In the genomic region with DNA sequence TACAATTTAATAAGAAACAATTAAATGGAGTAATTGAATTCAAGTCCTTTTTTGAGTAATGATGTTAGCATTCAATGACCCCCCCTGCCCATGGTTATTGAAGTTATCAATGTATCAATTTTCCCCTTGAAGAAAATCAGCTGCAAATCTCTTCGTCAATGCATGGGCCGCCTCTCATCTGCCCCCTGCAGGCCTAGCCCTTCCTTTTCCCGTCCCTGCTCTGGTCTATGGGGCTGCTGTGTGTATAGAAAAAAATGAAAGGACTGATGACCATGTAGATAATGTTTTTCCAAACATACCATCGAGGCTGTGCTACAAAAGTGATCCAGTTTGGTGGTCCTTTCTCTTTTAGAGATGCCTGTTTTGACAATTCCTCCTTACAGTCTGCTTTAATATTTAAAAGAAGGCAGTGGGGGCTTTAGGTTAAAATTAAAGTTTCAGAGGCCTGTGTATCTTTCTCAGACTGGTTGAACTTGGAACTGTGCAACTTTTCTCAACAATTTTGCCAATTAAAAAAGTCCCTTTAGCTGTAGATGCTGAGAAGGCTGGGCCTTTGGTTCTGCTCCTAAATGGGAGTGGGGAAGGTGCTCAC, we compare ENCODE assay signal across 8 cellular contexts.
A peak's percentile ranks its signal among the peaks of the same experiment; 100 is the strongest.
DNase-seq lines count a peak whose midpoint lies in the region; ATAC-seq and TF ChIP-seq lines count a peak whose summit lies in the region.

No MANE protein-coding gene starts in this region.

- intact Hi-C loops in natural killer cell (cut with micrococcal nuclease), result no loop called here

- no peaks in the 10 kb centered on the region for H3K9me3 Mint-ChIP-seq in natural killer cell

- DNase-seq in NCI-H82 (lab: John Stamatoyannopoulos, UW) (peak; percentile 66), astrocyte of the hippocampus (ENCODE audit: low read depth, low spot score) (peak; percentile 46), natural killer cell (no peak), inferior parietal cortex (ENCODE audit: extremely low spot score) (no peak), SW480 (ENCODE audit: low spot score) (no peak)

- no peaks in the 10 kb centered on the region for H3K36me3 Mint-ChIP-seq in natural killer cell

- no peak overlapping the region for H3K27ac Mint-ChIP-seq in natural killer cell

- no peak overlapping the region for H3K4me3 Mint-ChIP-seq in natural killer cell

- peak; percentile 70 for ATAC-seq in GM21737 (IDR thresholded peaks at IDR 0.05; ENCODE audit: unreplicated experiment)
- peak in 2 of 3 donors; percentile 57 to 66 for ATAC-seq in natural killer cell
- no peak for ATAC-seq in HG03196 (IDR thresholded peaks at IDR 0.05; ENCODE audit: unreplicated experiment)

- H3K4me1 Mint-ChIP-seq in natural killer cell, result peaks cover 6 to 7% of the 10 kb centered on the region in 2 donors

- TF ChIP-seq CTCF in GM12801 (IDR thresholded peaks at IDR 0.05; ENCODE audit: extremely low read depth, insufficient read length) (peak; percentile 35), natural killer cell (IDR thresholded peaks at IDR 0.05) (peak; percentile 44)

- peaks cover 31 to 37% of the 10 kb centered on the region in 2 donors for H3K27me3 Mint-ChIP-seq in natural killer cell (ENCODE audit: low read depth in 2 of 2)

Comparison
In these comparisons a context has a peak if more than half of its experiments do, and no peak if none do; other contexts are left out.
1. DNase-seq: peak in NCI-H82 (single experiment) and astrocyte of the hippocampus (single experiment); none in natural killer cell (single experiment), inferior parietal cortex (single experiment) and SW480 (single experiment).